In the genomic region with DNA sequence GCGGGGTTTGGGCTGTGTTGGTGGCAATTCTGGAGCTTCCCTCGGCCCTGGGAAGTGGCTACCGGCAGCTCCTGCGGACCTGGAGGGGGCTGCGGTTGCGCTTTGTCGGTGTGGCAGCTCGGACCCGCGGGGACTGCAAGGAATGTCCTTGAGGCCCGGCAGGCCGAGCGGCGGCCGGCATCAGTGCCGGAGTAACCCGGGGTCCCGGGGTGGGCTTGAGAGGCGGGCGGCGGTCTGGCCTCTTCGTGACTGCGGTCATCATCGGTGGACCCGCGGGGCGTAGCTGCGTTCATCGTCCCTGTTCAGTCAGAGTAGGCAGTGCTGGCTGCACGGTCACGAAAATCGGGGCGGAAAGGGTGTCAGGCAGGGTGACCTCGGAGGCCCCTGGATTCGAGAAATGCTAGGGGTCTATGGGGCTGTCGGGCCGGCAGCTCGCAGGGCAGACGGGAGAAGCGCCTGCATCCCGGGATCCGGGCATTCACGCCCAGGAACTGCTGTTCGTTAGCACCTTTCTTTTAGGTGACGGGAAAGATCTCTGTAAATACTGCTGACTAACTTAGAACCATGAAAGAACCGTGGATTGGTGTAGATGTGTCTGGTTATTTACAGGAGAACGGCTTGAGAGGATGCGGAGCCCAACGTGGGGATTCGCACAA, we compare ENCODE assay signal across 1 cellular context.
A peak's percentile ranks its signal among the peaks of the same experiment; 100 is the strongest.
TF ChIP-seq lines count a peak whose summit lies in the region.

No MANE protein-coding gene starts in this region.

TF ChIP-seq in HepG2, 621 proteins besides CTCF, POLR2A, EP300 and RAD21 (continued from another document):
- TF ChIP-seq, protein P1, sequence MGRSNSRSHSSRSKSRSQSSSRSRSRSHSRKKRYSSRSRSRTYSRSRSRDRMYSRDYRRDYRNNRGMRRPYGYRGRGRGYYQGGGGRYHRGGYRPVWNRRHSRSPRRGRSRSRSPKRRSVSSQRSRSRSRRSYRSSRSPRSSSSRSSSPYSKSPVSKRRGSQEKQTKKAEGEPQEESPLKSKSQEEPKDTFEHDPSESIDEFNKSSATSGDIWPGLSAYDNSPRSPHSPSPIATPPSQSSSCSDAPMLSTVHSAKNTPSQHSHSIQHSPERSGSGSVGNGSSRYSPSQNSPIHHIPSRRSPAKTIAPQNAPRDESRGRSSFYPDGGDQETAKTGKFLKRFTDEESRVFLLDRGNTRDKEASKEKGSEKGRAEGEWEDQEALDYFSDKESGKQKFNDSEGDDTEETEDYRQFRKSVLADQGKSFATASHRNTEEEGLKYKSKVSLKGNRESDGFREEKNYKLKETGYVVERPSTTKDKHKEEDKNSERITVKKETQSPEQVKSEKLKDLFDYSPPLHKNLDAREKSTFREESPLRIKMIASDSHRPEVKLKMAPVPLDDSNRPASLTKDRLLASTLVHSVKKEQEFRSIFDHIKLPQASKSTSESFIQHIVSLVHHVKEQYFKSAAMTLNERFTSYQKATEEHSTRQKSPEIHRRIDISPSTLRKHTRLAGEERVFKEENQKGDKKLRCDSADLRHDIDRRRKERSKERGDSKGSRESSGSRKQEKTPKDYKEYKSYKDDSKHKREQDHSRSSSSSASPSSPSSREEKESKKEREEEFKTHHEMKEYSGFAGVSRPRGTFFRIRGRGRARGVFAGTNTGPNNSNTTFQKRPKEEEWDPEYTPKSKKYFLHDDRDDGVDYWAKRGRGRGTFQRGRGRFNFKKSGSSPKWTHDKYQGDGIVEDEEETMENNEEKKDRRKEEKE (IDR thresholded peaks at IDR 0.05): no peak
- peak; percentile 82 for TF ChIP-seq AGO1 (IDR thresholded peaks at IDR 0.05; ENCODE audit: low read depth, low read length, poor library complexity, severe bottlenecking)
- no peak for TF ChIP-seq SRSF4 (IDR thresholded peaks at IDR 0.05; ENCODE audit: low read depth, low read length, poor library complexity, severe bottlenecking)
- TF ChIP-seq, protein P2, sequence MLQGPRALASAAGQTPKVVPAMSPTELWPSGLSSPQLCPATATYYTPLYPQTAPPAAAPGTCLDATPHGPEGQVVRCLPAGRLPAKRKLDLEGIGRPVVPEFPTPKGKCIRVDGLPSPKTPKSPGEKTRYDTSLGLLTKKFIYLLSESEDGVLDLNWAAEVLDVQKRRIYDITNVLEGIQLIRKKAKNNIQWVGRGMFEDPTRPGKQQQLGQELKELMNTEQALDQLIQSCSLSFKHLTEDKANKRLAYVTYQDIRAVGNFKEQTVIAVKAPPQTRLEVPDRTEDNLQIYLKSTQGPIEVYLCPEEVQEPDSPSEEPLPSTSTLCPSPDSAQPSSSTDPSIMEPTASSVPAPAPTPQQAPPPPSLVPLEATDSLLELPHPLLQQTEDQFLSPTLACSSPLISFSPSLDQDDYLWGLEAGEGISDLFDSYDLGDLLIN (CRISPR knock-in tag; IDR thresholded peaks at IDR 0.05; ENCODE audit: borderline replicate concordance): 0 out of 2 replicates have a peak, but pooled peaks have one; percentile 17
- TF ChIP-seq, protein P3, sequence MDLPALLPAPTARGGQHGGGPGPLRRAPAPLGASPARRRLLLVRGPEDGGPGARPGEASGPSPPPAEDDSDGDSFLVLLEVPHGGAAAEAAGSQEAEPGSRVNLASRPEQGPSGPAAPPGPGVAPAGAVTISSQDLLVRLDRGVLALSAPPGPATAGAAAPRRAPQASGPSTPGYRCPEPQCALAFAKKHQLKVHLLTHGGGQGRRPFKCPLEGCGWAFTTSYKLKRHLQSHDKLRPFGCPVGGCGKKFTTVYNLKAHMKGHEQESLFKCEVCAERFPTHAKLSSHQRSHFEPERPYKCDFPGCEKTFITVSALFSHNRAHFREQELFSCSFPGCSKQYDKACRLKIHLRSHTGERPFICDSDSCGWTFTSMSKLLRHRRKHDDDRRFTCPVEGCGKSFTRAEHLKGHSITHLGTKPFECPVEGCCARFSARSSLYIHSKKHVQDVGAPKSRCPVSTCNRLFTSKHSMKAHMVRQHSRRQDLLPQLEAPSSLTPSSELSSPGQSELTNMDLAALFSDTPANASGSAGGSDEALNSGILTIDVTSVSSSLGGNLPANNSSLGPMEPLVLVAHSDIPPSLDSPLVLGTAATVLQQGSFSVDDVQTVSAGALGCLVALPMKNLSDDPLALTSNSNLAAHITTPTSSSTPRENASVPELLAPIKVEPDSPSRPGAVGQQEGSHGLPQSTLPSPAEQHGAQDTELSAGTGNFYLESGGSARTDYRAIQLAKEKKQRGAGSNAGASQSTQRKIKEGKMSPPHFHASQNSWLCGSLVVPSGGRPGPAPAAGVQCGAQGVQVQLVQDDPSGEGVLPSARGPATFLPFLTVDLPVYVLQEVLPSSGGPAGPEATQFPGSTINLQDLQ (CRISPR knock-in tag; IDR thresholded peaks at IDR 0.05): no peak
- no peak for TF ChIP-seq POLR2G (IDR thresholded peaks at IDR 0.05; ENCODE audit: low read depth, low read length)
- peak; percentile 67 for TF ChIP-seq HNRNPK (IDR thresholded peaks at IDR 0.05; ENCODE audit: low read depth, low read length, poor library complexity, severe bottlenecking)
- TF ChIP-seq, protein P4, sequence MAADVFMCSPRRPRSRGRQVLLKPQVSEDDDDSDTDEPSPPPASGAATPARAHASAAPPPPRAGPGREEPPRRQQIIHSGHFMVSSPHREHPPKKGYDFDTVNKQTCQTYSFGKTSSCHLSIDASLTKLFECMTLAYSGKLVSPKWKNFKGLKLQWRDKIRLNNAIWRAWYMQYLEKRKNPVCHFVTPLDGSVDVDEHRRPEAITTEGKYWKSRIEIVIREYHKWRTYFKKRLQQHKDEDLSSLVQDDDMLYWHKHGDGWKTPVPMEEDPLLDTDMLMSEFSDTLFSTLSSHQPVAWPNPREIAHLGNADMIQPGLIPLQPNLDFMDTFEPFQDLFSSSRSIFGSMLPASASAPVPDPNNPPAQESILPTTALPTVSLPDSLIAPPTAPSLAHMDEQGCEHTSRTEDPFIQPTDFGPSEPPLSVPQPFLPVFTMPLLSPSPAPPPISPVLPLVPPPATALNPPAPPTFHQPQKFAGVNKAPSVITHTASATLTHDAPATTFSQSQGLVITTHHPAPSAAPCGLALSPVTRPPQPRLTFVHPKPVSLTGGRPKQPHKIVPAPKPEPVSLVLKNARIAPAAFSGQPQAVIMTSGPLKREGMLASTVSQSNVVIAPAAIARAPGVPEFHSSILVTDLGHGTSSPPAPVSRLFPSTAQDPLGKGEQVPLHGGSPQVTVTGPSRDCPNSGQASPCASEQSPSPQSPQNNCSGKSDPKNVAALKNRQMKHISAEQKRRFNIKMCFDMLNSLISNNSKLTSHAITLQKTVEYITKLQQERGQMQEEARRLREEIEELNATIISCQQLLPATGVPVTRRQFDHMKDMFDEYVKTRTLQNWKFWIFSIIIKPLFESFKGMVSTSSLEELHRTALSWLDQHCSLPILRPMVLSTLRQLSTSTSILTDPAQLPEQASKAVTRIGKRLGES (CRISPR knock-in tag; IDR thresholded peaks at IDR 0.05; ENCODE audit: borderline replicate concordance): peak; percentile 15; the same call in 1 of the 2 replicates
- TF ChIP-seq ZNF577 (CRISPR knock-in tag; IDR thresholded peaks at IDR 0.05; ENCODE audit: borderline replicate concordance, low read depth): no peak
- TF ChIP-seq, protein P5, sequence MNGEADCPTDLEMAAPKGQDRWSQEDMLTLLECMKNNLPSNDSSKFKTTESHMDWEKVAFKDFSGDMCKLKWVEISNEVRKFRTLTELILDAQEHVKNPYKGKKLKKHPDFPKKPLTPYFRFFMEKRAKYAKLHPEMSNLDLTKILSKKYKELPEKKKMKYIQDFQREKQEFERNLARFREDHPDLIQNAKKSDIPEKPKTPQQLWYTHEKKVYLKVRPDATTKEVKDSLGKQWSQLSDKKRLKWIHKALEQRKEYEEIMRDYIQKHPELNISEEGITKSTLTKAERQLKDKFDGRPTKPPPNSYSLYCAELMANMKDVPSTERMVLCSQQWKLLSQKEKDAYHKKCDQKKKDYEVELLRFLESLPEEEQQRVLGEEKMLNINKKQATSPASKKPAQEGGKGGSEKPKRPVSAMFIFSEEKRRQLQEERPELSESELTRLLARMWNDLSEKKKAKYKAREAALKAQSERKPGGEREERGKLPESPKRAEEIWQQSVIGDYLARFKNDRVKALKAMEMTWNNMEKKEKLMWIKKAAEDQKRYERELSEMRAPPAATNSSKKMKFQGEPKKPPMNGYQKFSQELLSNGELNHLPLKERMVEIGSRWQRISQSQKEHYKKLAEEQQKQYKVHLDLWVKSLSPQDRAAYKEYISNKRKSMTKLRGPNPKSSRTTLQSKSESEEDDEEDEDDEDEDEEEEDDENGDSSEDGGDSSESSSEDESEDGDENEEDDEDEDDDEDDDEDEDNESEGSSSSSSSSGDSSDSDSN (CRISPR knock-in tag; IDR thresholded peaks at IDR 0.05): peak; percentile 59; the same call in 1 of the 2 replicates
- peak; percentile 82 for TF ChIP-seq RBFOX2 (IDR thresholded peaks at IDR 0.05; ENCODE audit: low read depth, low read length)
- no peak for TF ChIP-seq ZNF790 (CRISPR knock-in tag; IDR thresholded peaks at IDR 0.05; ENCODE audit: borderline replicate concordance)
- TF ChIP-seq, protein P6, sequence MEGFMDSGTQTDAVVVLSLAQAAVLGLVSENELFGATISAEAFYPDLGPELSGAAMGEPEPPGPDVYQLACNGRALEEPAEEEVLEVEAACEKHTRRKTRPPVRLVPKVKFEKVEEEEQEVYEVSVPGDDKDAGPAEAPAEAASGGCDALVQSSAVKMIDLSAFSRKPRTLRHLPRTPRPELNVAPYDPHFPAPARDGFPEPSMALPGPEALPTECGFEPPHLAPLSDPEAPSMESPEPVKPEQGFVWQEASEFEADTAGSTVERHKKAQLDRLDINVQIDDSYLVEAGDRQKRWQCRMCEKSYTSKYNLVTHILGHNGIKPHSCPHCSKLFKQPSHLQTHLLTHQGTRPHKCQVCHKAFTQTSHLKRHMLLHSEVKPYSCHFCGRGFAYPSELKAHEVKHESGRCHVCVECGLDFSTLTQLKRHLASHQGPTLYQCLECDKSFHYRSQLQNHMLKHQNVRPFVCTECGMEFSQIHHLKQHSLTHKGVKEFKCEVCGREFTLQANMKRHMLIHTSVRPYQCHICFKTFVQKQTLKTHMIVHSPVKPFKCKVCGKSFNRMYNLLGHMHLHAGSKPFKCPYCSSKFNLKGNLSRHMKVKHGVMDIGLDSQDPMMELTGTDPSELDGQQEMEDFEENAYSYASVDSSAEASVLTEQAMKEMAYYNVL (CRISPR knock-in tag; IDR thresholded peaks at IDR 0.05; ENCODE audit: borderline replicate concordance): peak; percentile 15; the same call in 1 of the 2 replicates
